8 cellular contexts compared by ENCODE assay signal in genomic region chr17:8117980-8118768, GRCh38. TPM values are rescaled to one million over a fixed set of nuclear protein-coding genes. Genes with fewer than 3 reads are reported as not detected.
DNase-seq lines count a peak whose midpoint lies in the region; ATAC-seq, FAIRE-seq and TF ChIP-seq lines count a peak whose summit lies in the region.

Gene ALOXE3, minus strand, starts transcription at chr17:8118514. Its CDS starts 524 bp downstream, at chr17:8117990.

- CTCF ChIA-PET in SK-N-SH (lab: Yijun Ruan, JAX) = interaction anchor here (1.0 to 15.2 kb wide), 26 partner anchors 8 to 182 kb away, joined by 3 to 298 read pairs (median 12); partner anchors contain the start of genes ALOX12B, PER1 and VAMP2

- peak; percentile 21 for FAIRE-seq in GM12892 (lab: Jason Lieb, UNC)

- no peaks in the 10 kb centered on the region for H3K9me2 ChIP-seq in SK-N-SH

- TF ChIP-seq CTCF in SK-N-SH (IDR thresholded peaks at IDR 0.05) = no peak
- no peak for TF ChIP-seq CTCF in mesothelial cell of epicardium (IDR thresholded peaks at IDR 0.05; ENCODE audit: unreplicated experiment)

- H3K79me2 ChIP-seq in ACC112 (ENCODE audit: control insufficient read depth, insufficient read depth, low read length, unreplicated experiment) (no peaks in the 10 kb centered on the region), SK-N-SH (ENCODE audit: insufficient read depth) (no peaks in the 10 kb centered on the region)

- H3K4me3 ChIP-seq in ACC112 (ENCODE audit: low read depth, low read length) = peak within 1 kb of the TSS; percentile 81
- peak within 1 kb of the TSS; percentile 53 to 79 for H3K4me3 ChIP-seq in SK-N-SH (ENCODE audit: low read depth in 2 of 2, low read length in 1 of 2)

- H3K27ac ChIP-seq in ACC112 (ENCODE audit: low read depth, low read length) (peak within 1 kb of the TSS; percentile 53), SK-N-SH (ENCODE audit: low read depth in 2 of 2, low read length in 1 of 2) (peak within 1 kb of the TSS; percentile 62 to 63)

- POLR2A ChIA-PET in SK-N-SH (lab: Yijun Ruan, JAX) = interaction anchor here (1.4 kb wide), 1 partner anchor 55 kb away, joined by 6 read pairs; no protein-coding TSS in a partner anchor

- H3K27me3 Mint-ChIP-seq in mesothelial cell of epicardium (ENCODE audit: low read depth) = peaks cover 80% of the 10 kb centered on the region

- H3K9me3 Mint-ChIP-seq in mesothelial cell of epicardium = no peaks in the 10 kb centered on the region

- H2AFZ ChIP-seq in ACC112 (ENCODE audit: low read length, unreplicated experiment) (peak within 1 kb of the TSS; percentile 75), SK-N-SH (ENCODE audit: low read depth) (peak within 1 kb of the TSS; percentile 77; the same call in 1 of the 2 replicates)

- no peak for TF ChIP-seq EP300 in SK-N-SH (IDR thresholded peaks at IDR 0.05; ENCODE audit: borderline replicate concordance in 1 of 2, low read depth in 1 of 2, low read length in 1 of 2)

- H3K27me3 ChIP-seq in ACC112 (ENCODE audit: insufficient read depth, low read length) (peaks cover 31% of the 10 kb centered on the region), SK-N-SH (ENCODE audit: insufficient read depth) (peaks cover 30% of the 10 kb centered on the region; the same call in 1 of the 2 replicates)

- no peak for TF ChIP-seq POLR2A in GM12892 (IDR thresholded peaks at IDR 0.05; ENCODE audit: low read depth, low read length)

- H3K27ac Mint-ChIP-seq in mesothelial cell of epicardium = peak within 1 kb of the TSS; percentile 96

- peaks cover 31% of the 10 kb centered on the region for H3K4me1 Mint-ChIP-seq in mesothelial cell of epicardium

- H3K4me2 ChIP-seq in SK-N-SH = peak within 1 kb of the TSS; percentile 97

- DNase-seq in GM12892 (ENCODE audit: insufficient read length) (no peak), SK-N-SH (peak; percentile 72), ecto neural progenitor cell (ENCODE audit: low spot score) (peak; percentile 79), mesothelial cell of epicardium (ENCODE audit: low spot score in 2 of 2, unreplicated experiment in 2 of 2) (peak in 1 of 2 experiments; percentile 54), ureter (ENCODE audit: low spot score) (peak; percentile 77)

- no peaks in the 10 kb centered on the region for H3K9me3 ChIP-seq in SK-N-SH

- H3K36me3 ChIP-seq in ACC112 (ENCODE audit: insufficient read depth, low read length) (no peaks in the 10 kb centered on the region), SK-N-SH (replicated peaks in 1 of 2; ENCODE audit: control insufficient read depth in 1 of 2, insufficient read depth in 2 of 2, low read length in 1 of 2) (no peaks in the 10 kb centered on the region)

- TF ChIP-seq RAD21 in SK-N-SH (IDR thresholded peaks at IDR 0.05; ENCODE audit: low read length) = no peak

- H3K36me3 Mint-ChIP-seq in mesothelial cell of epicardium = no peaks in the 10 kb centered on the region

- peaks cover 5% of the 10 kb centered on the region for H3K4me1 ChIP-seq in ACC112 (ENCODE audit: control insufficient read depth, insufficient read depth, low read length, unreplicated experiment)
- H3K4me1 ChIP-seq in SK-N-SH (ENCODE audit: control insufficient read depth in 1 of 2, insufficient read depth in 2 of 2, low read depth in 1 of 2, low read length in 1 of 2) = peaks cover 0 to 21% of the 10 kb centered on the region in 2 experiments; a peak in 2 of 4 replicates

- H3K4me3 Mint-ChIP-seq in mesothelial cell of epicardium = peak within 1 kb of the TSS; percentile 92

- WGBS in SK-N-SH (ENCODE audit: low lambda C conversion rate) = 3% methylated on average over 17 of the region's 33 CpGs

- ATAC-seq in HG02623 (IDR thresholded peaks at IDR 0.05; ENCODE audit: unreplicated experiment) (no peak), HG02938 (IDR thresholded peaks at IDR 0.05; ENCODE audit: unreplicated experiment) (no peak)

- H3K9ac ChIP-seq in SK-N-SH = peak within 1 kb of the TSS; percentile 52

- H3F3A ChIP-seq in SK-N-SH (replicated peaks; ENCODE audit: insufficient read depth) = peaks cover 23% of the 10 kb centered on the region

- H4K20me1 ChIP-seq in SK-N-SH (ENCODE audit: insufficient read depth) = peaks cover 15% of the 10 kb centered on the region

TF ChIP-seq in SK-N-SH, 30 proteins besides CTCF, POLR2A, EP300 and RAD21:
- TF ChIP-seq SMC3 (IDR thresholded peaks at IDR 0.05; ENCODE audit: low read depth, low read length) (no peak), POLR2AphosphoS5 (IDR thresholded peaks at IDR 0.05; ENCODE audit: low read depth, low read length) (peak; percentile 24; the same call in 1 of the 2 replicates), PBX3 (IDR thresholded peaks at IDR 0.05) (peak; percentile 57; the same call in 1 of the 2 replicates), TCF12 (IDR thresholded peaks at IDR 0.05) (peak; percentile 25; the same call in 1 of the 2 replicates), FOSL2 (IDR thresholded peaks at IDR 0.05; ENCODE audit: borderline replicate concordance, low read depth) (peak; percentile 86), USF1 (IDR thresholded peaks at IDR 0.05; ENCODE audit: borderline replicate concordance, low read depth) (peak; percentile 76; the same call in 1 of the 2 replicates), TEAD4 (IDR thresholded peaks at IDR 0.05; ENCODE audit: borderline replicate concordance, insufficient read depth) (no peak), RFX5 (IDR thresholded peaks at IDR 0.05; ENCODE audit: low read length) (no peak)

RNA-seq across cellular contexts. Expression of gene ALOXE3, which starts in this region (rescaled TPM):
- not detected for polyA plus RNA-seq in GM12892 (2012; ENCODE audit: missing spikeins)
- polyA plus RNA-seq in SK-N-SH (2012; rRNA removed) = 0.13 and 0.46 TPM in 2 replicates
- polyA plus RNA-seq in SK-N-SH (2012; cell fraction: cytosol; rRNA removed) = 0.15 and 0.18 TPM in 2 replicates
- 0.56 and 0.58 TPM in 2 replicates for polyA plus RNA-seq in SK-N-SH (2012; cell fraction: nucleus; rRNA removed)
- total RNA-seq in mesothelial cell of epicardium (0.09 to 0.13 TPM in 2 of 3 replicates, not detected in the other), ureter (0.44 TPM)

Comparison
In these comparisons a context has a peak if more than half of its experiments do, and no peak if none do; other contexts are left out.
1. Peak in DNase-seq, H3K4me3 ChIP-seq, H3K27ac ChIP-seq, H3K9ac ChIP-seq and H3K4me2 ChIP-seq in SK-N-SH; RNA of the gene not detected or under 1 TPM.
2. Peak in DNase-seq in ureter; RNA of the gene not detected or under 1 TPM.